Comparison of ENCODE assay signal across 9 cellular contexts in genomic region chr17:18158022-18158600, GRCh38. TPM values are rescaled to one million over a fixed set of nuclear protein-coding genes. Genes with fewer than 3 reads are reported as not detected.
DNase-seq lines count a peak whose midpoint lies in the region; ATAC-seq, FAIRE-seq and TF ChIP-seq lines count a peak whose summit lies in the region.
"Had no signal": no experiment of that assay in that cellular context is flagged by ENCODE, and none has a peak within 500 bp of the region (broad histone marks: within the 10 kb centered on the region; RNA-seq: fewer than 3 reads in every experiment).

No MANE protein-coding gene starts in this region.

- H3K27me3 ChIP-seq in Peyer's patch (no peaks in the 10 kb centered on the region), gastroesophageal sphincter (no peaks in the 10 kb centered on the region)

- 9 to 28% methylated on average over 8 to 13 of the region's 26 CpGs for WGBS in gastroesophageal sphincter (ENCODE audit: low coverage in 1 of 2), 2 donors

- TF ChIP-seq POLR2A in Peyer's patch (IDR thresholded peaks at IDR 0.05), result no peak
- no peak for TF ChIP-seq POLR2A in gastroesophageal sphincter (IDR thresholded peaks at IDR 0.05)

- ATAC-seq in HG02759 (IDR thresholded peaks at IDR 0.05; ENCODE audit: unreplicated experiment), result peak; percentile 55
- ATAC-seq in gastroesophageal sphincter, result peak; percentile 39
- peak; percentile 66 for ATAC-seq in omental fat pad (ENCODE audit: low FRiP score)

- H3K4me3 ChIP-seq in Peyer's patch (peak overlapping the region; percentile 54 to 65 (median 58)), gastroesophageal sphincter (peak overlapping the region; percentile 32 to 55)

- no peaks in the 10 kb centered on the region for H3K9me3 ChIP-seq in Peyer's patch
- no peaks in the 10 kb centered on the region for H3K9me3 ChIP-seq in gastroesophageal sphincter

- TF ChIP-seq EP300 in gastroesophageal sphincter (IDR thresholded peaks at IDR 0.05), result no peak

- H3K36me3 ChIP-seq in Peyer's patch (no peaks in the 10 kb centered on the region), gastroesophageal sphincter (no peaks in the 10 kb centered on the region)

- H3K4me1 ChIP-seq in Peyer's patch, result peaks cover 0 to 16% (median 10%) of the 10 kb centered on the region in 4 donors
- peaks cover 0 to 32% (median 6%) of the 10 kb centered on the region in 3 donors for H3K4me1 ChIP-seq in gastroesophageal sphincter

- TF ChIP-seq CTCF in Peyer's patch (IDR thresholded peaks at IDR 0.05), result no peak
- TF ChIP-seq CTCF in gastroesophageal sphincter (IDR thresholded peaks at IDR 0.05), result no peak
- TF ChIP-seq CTCF in omental fat pad (IDR thresholded peaks at IDR 0.05), result no peak
- TF ChIP-seq CTCF in D721Med (IDR thresholded peaks at IDR 0.05; ENCODE audit: insufficient read depth, missing control alignments), result no peak

- in situ Hi-C loops in G401 (cut with HindIII; ENCODE audit: low sequenced_read_pairs), result no loop called here

- DNase-seq in G401 (ENCODE audit: low spot score) (peak; percentile 23), Peyer's patch (peak; percentile 97 to 99 (median 98)), activated gamma-delta T cell treated with Interleukin-2 at 50 U/mL for 16 hours (peak; percentile 92), omental fat pad (ENCODE audit: low spot score) (peak; percentile 98), substantia nigra (lab: John Stamatoyannopoulos, UW) (peak in 38 of 49 donors; percentile 4 to 84 (median 40)), D721Med (ENCODE audit: insufficient read length, low spot score) (no peak)

- H3K27ac ChIP-seq in Peyer's patch (peak overlapping the region; percentile 46 to 74 (median 72)), gastroesophageal sphincter (peak overlapping the region in 3 of 4 donors; percentile 63 to 76 (median 63)), substantia nigra (ENCODE audit: low read depth, low read length, poor library complexity, severe bottlenecking) (no peak overlapping the region)

- no peak for FAIRE-seq in D721Med (lab: Jason Lieb, UNC)
- FAIRE-seq: colon had no signal

RNA-seq across cellular contexts. Expression of gene ALKBH5, which starts 25.5 kb away (rescaled TPM):
- 85.0 and 116 TPM in 2 replicates for total RNA-seq in G401 (2014; rRNA removed; shearing (Covaris generic))
- 10 to 100 TPM; 65.6 to 78.5 (median 72.9) TPM for total RNA-seq in Peyer's patch
- 100 to 1,000 TPM; 123 to 207 (median 131) TPM for total RNA-seq in gastroesophageal sphincter
- total RNA-seq in omental fat pad, result 10 to 100 TPM; 77.0 to 80.7 (median 80.3) TPM

RNA-seq across cellular contexts. Expression of gene MYO15A, which starts 49.6 kb away (rescaled TPM):
- not detected in 2 replicates for total RNA-seq in G401 (2014; rRNA removed; shearing (Covaris generic))
- 1 to 10 TPM in 3 of 4 donors, not detected in 1; 3.6 to 5.0 (median 3.8) TPM for total RNA-seq in Peyer's patch
- total RNA-seq in gastroesophageal sphincter, result 1 to 10 TPM in 1 of 4 donors, under 1 TPM in 3; 0.59 to 1.2 (median 0.70) TPM
- 1 to 10 TPM in 3 of 4 donors, under 1 TPM in 1; 0.31 to 3.9 (median 2.0) TPM for total RNA-seq in omental fat pad
